7 cellular contexts compared by ENCODE assay signal in genomic region chr22:40819741-40820140, GRCh38. TPM values are rescaled to one million over a fixed set of nuclear protein-coding genes. Genes with fewer than 3 reads are reported as not detected.
A peak's percentile ranks its signal among the peaks of the same experiment; 100 is the strongest.
DNase-seq lines count a peak whose midpoint lies in the region; ATAC-seq and TF ChIP-seq lines count a peak whose summit lies in the region.

No MANE protein-coding gene starts in this region.

- H3K27me3 ChIP-seq in GM06990 (replicated peaks; ENCODE audit: control insufficient read depth, insufficient read depth, low read length) (no peaks in the 10 kb centered on the region), tibial artery (no peaks in the 10 kb centered on the region)

- H3K36me3 ChIP-seq in GM06990 (ENCODE audit: control insufficient read depth, insufficient read depth, low read length): peaks cover 2% of the 10 kb centered on the region; the same call in 1 of the 2 replicates
- peaks cover 11 to 19% (median 14%) of the 10 kb centered on the region in 3 donors for H3K36me3 ChIP-seq in tibial artery

- no peak for DNase-seq in GM06990 (ENCODE audit: extremely low read depth, insufficient read length)
- DNase-seq in NCI-H1694 (lab: John Stamatoyannopoulos, UW): peak; percentile 54
- no peak for DNase-seq in astrocyte of the spinal cord (ENCODE audit: low read depth, low spot score)
- DNase-seq in left colon: peak in 1 of 2 donors; percentile 9
- no peak for DNase-seq in tibial artery
- DNase-seq in stimulated activated naive CD4-positive, alpha-beta T cell treated with Interleukin-2 at 50 U/mL for 16 hours (lab: John Stamatoyannopoulos, UW): no peak

- no peak for TF ChIP-seq CTCF in GM06990 (IDR thresholded peaks at IDR 0.05; ENCODE audit: insufficient read depth, low read length, poor library complexity, severe bottlenecking)
- no peak for TF ChIP-seq CTCF in astrocyte of the spinal cord (IDR thresholded peaks at IDR 0.05; ENCODE audit: low read depth, low read length)
- TF ChIP-seq CTCF in tibial artery (IDR thresholded peaks at IDR 0.05): no peak

- peak overlapping the region; percentile 57 for H3K4me3 ChIP-seq in GM06990 (replicated peaks; ENCODE audit: low read depth, low read length)
- peak overlapping the region; percentile 99 for H3K4me3 ChIP-seq in astrocyte of the spinal cord (ENCODE audit: low read depth, low read length)
- H3K4me3 ChIP-seq in tibial artery: peak overlapping the region; percentile 69 to 93

- peak overlapping the region; percentile 70 to 88 for H3K27ac ChIP-seq in tibial artery

- intact Hi-C loops in left colon (cut with DNase I, micrococcal nuclease): no loop called here
- intact Hi-C loops in tibial artery (cut with DNase I; ENCODE audit: low total_unique reads): loop anchor here (5.0 kb wide), 1 partner anchor 152 kb away; no protein-coding TSS in a partner anchor

- peak; percentile 14 for ATAC-seq in left colon
- no peak for ATAC-seq in GM21737 (IDR thresholded peaks at IDR 0.05; ENCODE audit: unreplicated experiment)

- H3K4me1 ChIP-seq in tibial artery: peaks cover 0 to 29% (median 16%) of the 10 kb centered on the region in 4 donors

- in situ Hi-C loops in astrocyte of the spinal cord (cut with HindIII; ENCODE audit: low sequenced_read_pairs): no loop called here

- H3K9me3 ChIP-seq in tibial artery: no peaks in the 10 kb centered on the region

RNA-seq across cellular contexts. Expression of gene SLC25A17, which starts 0.6 kb away (rescaled TPM):
- total RNA-seq in left colon: 10 to 100 TPM in 1 of 2 donors, 1 to 10 TPM in 1; 9.6 to 14.2 TPM

RNA-seq across cellular contexts. Expression of gene ST13, which starts 36.7 kb away (rescaled TPM):
- 100 to 1,000 TPM; 142 to 203 TPM for total RNA-seq in left colon

RNA-seq across cellular contexts. Expression of gene XPNPEP3, which starts 37.2 kb away (rescaled TPM):
- 10 to 100 TPM in 1 of 2 donors, 1 to 10 TPM in 1; 9.9 to 12.7 TPM for total RNA-seq in left colon

RNA-seq across cellular contexts. Expression of gene DNAJB7, which starts 42.2 kb away (rescaled TPM):
- under 1 TPM; 0.21 to 0.47 TPM for total RNA-seq in left colon
